8 cellular contexts compared by ENCODE assay signal in the genomic region with DNA sequence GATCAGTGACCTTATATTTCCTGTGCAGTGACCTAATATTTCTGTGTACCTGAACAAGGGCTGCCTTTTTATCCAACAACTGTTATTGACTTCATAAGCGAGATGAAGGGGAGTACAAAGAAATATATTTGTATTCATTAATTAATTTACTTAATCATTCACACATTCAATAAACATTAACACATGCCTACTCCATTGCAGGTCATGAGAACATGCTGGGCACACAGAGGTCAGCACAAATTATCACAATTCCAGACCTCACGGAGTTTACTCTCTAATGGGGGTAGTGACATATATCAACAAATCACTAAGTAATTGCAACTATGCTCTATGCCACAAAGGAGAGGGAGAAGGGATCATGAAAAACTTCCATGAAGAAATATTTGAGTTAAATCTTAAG.
"Had no signal": no experiment of that assay in that cellular context is flagged by ENCODE, and none has a peak within 500 bp of the region (broad histone marks: within the 10 kb centered on the region; RNA-seq: fewer than 3 reads in every experiment).

No MANE protein-coding gene starts in this region.

- DNase-seq: GM23248, GOT3, H7, HCEC 1CT, HFFc6 had no signal

- H3K9ac ChIP-seq: GM23248 had no signal

- H2AFZ ChIP-seq: GM23248, GM23338 had no signal

- ATAC-seq: GM23338, HCT116 had no signal

- H3K9me3 ChIP-seq: HAP-1 had no signal

- H3K36me3 ChIP-seq: HAP-1 had no signal

- H3K4me1 ChIP-seq: HAP-1 had no signal

- H3K4me2 ChIP-seq: GM23338 had no signal

- H3K4me3 Mint-ChIP-seq: GM23338, HFFc6 had no signal

- H3K4me3 ChIP-seq: GM23248, GM23338, HAP-1 had no signal

- H3K27ac Mint-ChIP-seq: GM23338, HFFc6 had no signal

- H3K9me3 Mint-ChIP-seq: GM23338, HFFc6 had no signal

- H3K27ac ChIP-seq: GM23248 had no signal
